1 cellular context compared by ENCODE assay signal in genomic region chr1:51296379-51297357, GRCh38.
TF ChIP-seq lines count a peak whose summit lies in the region.

No MANE protein-coding gene starts in this region.

TF ChIP-seq in HepG2, 621 proteins besides CTCF, POLR2A, EP300 and RAD21 (continued from another document and continues in another):
- TF ChIP-seq ZNF326 (CRISPR knock-in tag; IDR thresholded peaks at IDR 0.05; ENCODE audit: borderline replicate concordance): no peak
- no peak for TF ChIP-seq ZNF569 (CRISPR knock-in tag; IDR thresholded peaks at IDR 0.05; ENCODE audit: borderline replicate concordance)
- TF ChIP-seq SSRP1 (CRISPR knock-in tag; IDR thresholded peaks at IDR 0.05): no peak
- TF ChIP-seq SMC3 (IDR thresholded peaks at IDR 0.05; ENCODE audit: low read length): peak; percentile 29; the same call in 1 of the 2 replicates
- TF ChIP-seq, protein P1, sequence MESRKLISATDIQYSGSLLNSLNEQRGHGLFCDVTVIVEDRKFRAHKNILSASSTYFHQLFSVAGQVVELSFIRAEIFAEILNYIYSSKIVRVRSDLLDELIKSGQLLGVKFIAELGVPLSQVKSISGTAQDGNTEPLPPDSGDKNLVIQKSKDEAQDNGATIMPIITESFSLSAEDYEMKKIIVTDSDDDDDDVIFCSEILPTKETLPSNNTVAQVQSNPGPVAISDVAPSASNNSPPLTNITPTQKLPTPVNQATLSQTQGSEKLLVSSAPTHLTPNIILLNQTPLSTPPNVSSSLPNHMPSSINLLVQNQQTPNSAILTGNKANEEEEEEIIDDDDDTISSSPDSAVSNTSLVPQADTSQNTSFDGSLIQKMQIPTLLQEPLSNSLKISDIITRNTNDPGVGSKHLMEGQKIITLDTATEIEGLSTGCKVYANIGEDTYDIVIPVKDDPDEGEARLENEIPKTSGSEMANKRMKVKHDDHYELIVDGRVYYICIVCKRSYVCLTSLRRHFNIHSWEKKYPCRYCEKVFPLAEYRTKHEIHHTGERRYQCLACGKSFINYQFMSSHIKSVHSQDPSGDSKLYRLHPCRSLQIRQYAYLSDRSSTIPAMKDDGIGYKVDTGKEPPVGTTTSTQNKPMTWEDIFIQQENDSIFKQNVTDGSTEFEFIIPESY (CRISPR knock-in tag; IDR thresholded peaks at IDR 0.05): peak; percentile 38; the same call in 1 of the 2 replicates
- no peak for TF ChIP-seq SIN3A (IDR thresholded peaks at IDR 0.05; ENCODE audit: borderline replicate concordance, low read depth, low read length)
- no peak for TF ChIP-seq ZNF615 (CRISPR knock-in tag; IDR thresholded peaks at IDR 0.05; ENCODE audit: borderline replicate concordance)
- TF ChIP-seq ZNF274 (CRISPR knock-in tag; IDR thresholded peaks at IDR 0.05): no peak
- peak; percentile 69; the same call in 1 of the 2 replicates for TF ChIP-seq ZMYM4 (CRISPR knock-in tag; IDR thresholded peaks at IDR 0.05)
- TF ChIP-seq SMYD3 (CRISPR knock-in tag; IDR thresholded peaks at IDR 0.05): no peak
- no peak for TF ChIP-seq CHD2 (IDR thresholded peaks at IDR 0.05; ENCODE audit: low read depth, low read length)
- peak; percentile 65; the same call in 1 of the 2 replicates for TF ChIP-seq HOXA5 (CRISPR knock-in tag; IDR thresholded peaks at IDR 0.05)
- 0 out of 2 replicates have a peak, but pooled peaks have one; percentile 14 for TF ChIP-seq ZNF766 (CRISPR knock-in tag; IDR thresholded peaks at IDR 0.05; ENCODE audit: borderline replicate concordance)
- peak; percentile 56; the same call in 1 of the 2 replicates for TF ChIP-seq CBX5 (CRISPR knock-in tag; IDR thresholded peaks at IDR 0.05; ENCODE audit: borderline replicate concordance)
- peak; percentile 52; the same call in 1 of the 2 replicates for TF ChIP-seq ZNF850 (CRISPR knock-in tag; conservative IDR thresholded peaks at IDR 0.05)
- peak; percentile 68 for TF ChIP-seq U2AF1 (optimal IDR thresholded peaks at IDR 0.05; ENCODE audit: low read depth, low read length)
- TF ChIP-seq NR1H2 (CRISPR knock-in tag; IDR thresholded peaks at IDR 0.05; ENCODE audit: borderline replicate concordance, low read depth): no peak
- TF ChIP-seq ZNF660 (CRISPR knock-in tag; IDR thresholded peaks at IDR 0.05; ENCODE audit: borderline replicate concordance, low read depth): no peak
- TF ChIP-seq SNAPC4 (CRISPR knock-in tag; IDR thresholded peaks at IDR 0.05): no peak
- TF ChIP-seq MAF1 (CRISPR knock-in tag; IDR thresholded peaks at IDR 0.05; ENCODE audit: borderline replicate concordance): no peak
- no peak for TF ChIP-seq ZBTB34 (CRISPR knock-in tag; IDR thresholded peaks at IDR 0.05)
- TF ChIP-seq GATAD1 (CRISPR knock-in tag; IDR thresholded peaks at IDR 0.05): peak; percentile 61; the same call in 1 of the 2 replicates
- no peak for TF ChIP-seq MTA1 (CRISPR knock-in tag; IDR thresholded peaks at IDR 0.05; ENCODE audit: borderline replicate concordance)
- TF ChIP-seq, protein P2, sequence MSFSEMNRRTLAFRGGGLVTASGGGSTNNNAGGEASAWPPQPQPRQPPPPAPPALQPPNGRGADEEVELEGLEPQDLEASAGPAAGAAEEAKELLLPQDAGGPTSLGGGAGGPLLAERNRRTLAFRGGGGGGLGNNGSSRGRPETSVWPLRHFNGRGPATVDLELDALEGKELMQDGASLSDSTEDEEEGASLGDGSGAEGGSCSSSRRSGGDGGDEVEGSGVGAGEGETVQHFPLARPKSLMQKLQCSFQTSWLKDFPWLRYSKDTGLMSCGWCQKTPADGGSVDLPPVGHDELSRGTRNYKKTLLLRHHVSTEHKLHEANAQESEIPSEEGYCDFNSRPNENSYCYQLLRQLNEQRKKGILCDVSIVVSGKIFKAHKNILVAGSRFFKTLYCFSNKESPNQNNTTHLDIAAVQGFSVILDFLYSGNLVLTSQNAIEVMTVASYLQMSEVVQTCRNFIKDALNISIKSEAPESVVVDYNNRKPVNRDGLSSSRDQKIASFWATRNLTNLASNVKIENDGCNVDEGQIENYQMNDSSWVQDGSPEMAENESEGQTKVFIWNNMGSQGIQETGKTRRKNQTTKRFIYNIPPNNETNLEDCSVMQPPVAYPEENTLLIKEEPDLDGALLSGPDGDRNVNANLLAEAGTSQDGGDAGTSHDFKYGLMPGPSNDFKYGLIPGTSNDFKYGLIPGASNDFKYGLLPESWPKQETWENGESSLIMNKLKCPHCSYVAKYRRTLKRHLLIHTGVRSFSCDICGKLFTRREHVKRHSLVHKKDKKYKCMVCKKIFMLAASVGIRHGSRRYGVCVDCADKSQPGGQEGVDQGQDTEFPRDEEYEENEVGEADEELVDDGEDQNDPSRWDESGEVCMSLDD (CRISPR knock-in tag; IDR thresholded peaks at IDR 0.05; ENCODE audit: borderline replicate concordance): no peak
- TF ChIP-seq ZNF282 (IDR thresholded peaks at IDR 0.05; ENCODE audit: partially characterized antibody): no peak
- peak; percentile 37; the same call in 1 of the 2 replicates for TF ChIP-seq MXD1 (CRISPR knock-in tag; IDR thresholded peaks at IDR 0.05)
- TF ChIP-seq HOXD1 (CRISPR knock-in tag; IDR thresholded peaks at IDR 0.05): no peak
- TF ChIP-seq FOXA3 (CRISPR knock-in tag; IDR thresholded peaks at IDR 0.05): no peak
- TF ChIP-seq ATF7-NPFF (CRISPR knock-in tag; IDR thresholded peaks at IDR 0.05; ENCODE audit: low read depth): no peak
- peak; percentile 35 for TF ChIP-seq ZNF883 (CRISPR knock-in tag; IDR thresholded peaks at IDR 0.05; ENCODE audit: not compliant biosample characterization)
- TF ChIP-seq HNF1B (CRISPR knock-in tag; IDR thresholded peaks at IDR 0.05): 0 out of 2 replicates have a peak, but pooled peaks have one; percentile 3
- TF ChIP-seq ZFAT (CRISPR knock-in tag; conservative IDR thresholded peaks at IDR 0.05): no peak
- TF ChIP-seq ZNF670 (CRISPR knock-in tag; IDR thresholded peaks at IDR 0.05; ENCODE audit: borderline replicate concordance): 0 out of 2 replicates have a peak, but pooled peaks have one; percentile 30
- 0 out of 2 replicates have a peak, but pooled peaks have one; percentile 44 for TF ChIP-seq KMT2B (CRISPR knock-in tag; IDR thresholded peaks at IDR 0.05)
- TF ChIP-seq, protein P3, sequence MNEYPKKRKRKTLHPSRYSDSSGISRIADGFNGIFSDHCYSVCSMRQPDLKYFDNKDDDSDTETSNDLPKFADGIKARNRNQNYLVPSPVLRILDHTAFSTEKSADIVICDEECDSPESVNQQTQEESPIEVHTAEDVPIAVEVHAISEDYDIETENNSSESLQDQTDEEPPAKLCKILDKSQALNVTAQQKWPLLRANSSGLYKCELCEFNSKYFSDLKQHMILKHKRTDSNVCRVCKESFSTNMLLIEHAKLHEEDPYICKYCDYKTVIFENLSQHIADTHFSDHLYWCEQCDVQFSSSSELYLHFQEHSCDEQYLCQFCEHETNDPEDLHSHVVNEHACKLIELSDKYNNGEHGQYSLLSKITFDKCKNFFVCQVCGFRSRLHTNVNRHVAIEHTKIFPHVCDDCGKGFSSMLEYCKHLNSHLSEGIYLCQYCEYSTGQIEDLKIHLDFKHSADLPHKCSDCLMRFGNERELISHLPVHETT (CRISPR knock-in tag; conservative IDR thresholded peaks at IDR 0.05): 0 out of 2 replicates have a peak, but pooled peaks have one; percentile 45
- TF ChIP-seq ZNF564 (CRISPR knock-in tag; IDR thresholded peaks at IDR 0.05): 0 out of 2 replicates have a peak, but pooled peaks have one; percentile 28
- no peak for TF ChIP-seq ZNF362 (CRISPR knock-in tag; IDR thresholded peaks at IDR 0.05; ENCODE audit: borderline replicate concordance)
- peak; percentile 29; the same call in 1 of the 2 replicates for TF ChIP-seq ELF1 (CRISPR knock-in tag; IDR thresholded peaks at IDR 0.05)
- peak; percentile 49 for TF ChIP-seq GABPA (IDR thresholded peaks at IDR 0.05; ENCODE audit: low read depth, low read length)
- TF ChIP-seq GABPA (CRISPR knock-in tag; IDR thresholded peaks at IDR 0.05; ENCODE audit: low read depth): peak; percentile 78
- TF ChIP-seq XRCC5 (optimal IDR thresholded peaks at IDR 0.05; ENCODE audit: low read length): peak; percentile 37
- no peak for TF ChIP-seq ZNF790 (CRISPR knock-in tag; IDR thresholded peaks at IDR 0.05; ENCODE audit: borderline replicate concordance)
- TF ChIP-seq PAWR (CRISPR knock-in tag; IDR thresholded peaks at IDR 0.05; ENCODE audit: borderline replicate concordance): no peak
- peak; percentile 75 for TF ChIP-seq STAG1 (CRISPR knock-in tag; IDR thresholded peaks at IDR 0.05)
- TF ChIP-seq ZFP82 (CRISPR knock-in tag; IDR thresholded peaks at IDR 0.05; ENCODE audit: borderline replicate concordance): no peak
- TF ChIP-seq NONO (IDR thresholded peaks at IDR 0.05): no peak
- no peak for TF ChIP-seq NONO (CRISPR knock-in tag; conservative IDR thresholded peaks at IDR 0.05)
- TF ChIP-seq, protein P4, sequence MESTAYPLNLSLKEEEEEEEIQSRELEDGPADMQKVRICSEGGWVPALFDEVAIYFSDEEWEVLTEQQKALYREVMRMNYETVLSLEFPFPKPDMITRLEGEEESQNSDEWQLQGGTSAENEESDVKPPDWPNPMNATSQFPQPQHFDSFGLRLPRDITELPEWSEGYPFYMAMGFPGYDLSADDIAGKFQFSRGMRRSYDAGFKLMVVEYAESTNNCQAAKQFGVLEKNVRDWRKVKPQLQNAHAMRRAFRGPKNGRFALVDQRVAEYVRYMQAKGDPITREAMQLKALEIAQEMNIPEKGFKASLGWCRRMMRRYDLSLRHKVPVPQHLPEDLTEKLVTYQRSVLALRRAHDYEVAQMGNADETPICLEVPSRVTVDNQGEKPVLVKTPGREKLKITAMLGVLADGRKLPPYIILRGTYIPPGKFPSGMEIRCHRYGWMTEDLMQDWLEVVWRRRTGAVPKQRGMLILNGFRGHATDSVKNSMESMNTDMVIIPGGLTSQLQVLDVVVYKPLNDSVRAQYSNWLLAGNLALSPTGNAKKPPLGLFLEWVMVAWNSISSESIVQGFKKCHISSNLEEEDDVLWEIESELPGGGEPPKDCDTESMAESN (CRISPR knock-in tag; conservative IDR thresholded peaks at IDR 0.05): no peak
- TF ChIP-seq HNRNPH1 (optimal IDR thresholded peaks at IDR 0.05; ENCODE audit: low read depth, low read length): no peak
- no peak for TF ChIP-seq U2AF2 (IDR thresholded peaks at IDR 0.05; ENCODE audit: low read depth, low read length)
- TF ChIP-seq ZNF768 (CRISPR knock-in tag; IDR thresholded peaks at IDR 0.05): peak; percentile 18; the same call in 1 of the 2 replicates
